Comparison of ENCODE assay signal across 27 cellular contexts in the genomic region with DNA sequence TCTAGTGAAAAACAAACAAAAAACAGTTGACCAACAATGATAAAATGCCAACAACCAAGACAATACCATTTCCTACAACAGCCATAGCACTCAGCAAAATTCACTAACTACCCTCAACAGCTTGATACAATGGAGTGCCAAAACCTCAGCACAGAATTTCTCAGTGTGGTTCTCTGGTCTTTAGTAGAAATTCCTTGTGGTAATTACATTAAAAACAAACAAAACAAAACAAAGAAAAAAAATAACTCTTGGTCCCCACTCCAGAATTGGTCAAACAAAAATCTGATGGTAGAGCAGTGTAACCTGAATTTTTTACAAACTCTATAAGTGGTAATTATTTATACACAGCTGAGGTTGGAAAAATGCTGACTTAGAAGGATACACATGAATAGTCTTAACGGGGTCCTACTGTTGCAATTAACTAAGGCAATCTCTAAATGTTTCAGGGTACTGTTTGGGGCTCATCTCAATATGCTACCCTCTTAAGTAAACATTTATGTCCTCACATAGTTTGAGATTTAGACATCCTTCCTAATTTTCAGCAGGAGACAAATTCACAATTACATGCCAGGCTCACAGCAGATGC. TPM values are rescaled to one million over a fixed set of nuclear protein-coding genes. Genes with fewer than 3 reads are reported as not detected.
DNase-seq lines count a peak whose midpoint lies in the region; ATAC-seq, FAIRE-seq and TF ChIP-seq lines count a peak whose summit lies in the region.
"Had no signal": no experiment of that assay in that cellular context is flagged by ENCODE, and none has a peak within 500 bp of the region (broad histone marks: within the 10 kb centered on the region; RNA-seq: fewer than 3 reads in every experiment).

No MANE protein-coding gene starts in this region.

- FAIRE-seq in urothelium cell line (lab: Jason Lieb, UNC): no peak
- FAIRE-seq: frontal cortex, GM12891, islet of Langerhans had no signal

- H3K27ac Mint-ChIP-seq in natural killer cell (peak overlapping the region in 1 of 2 donors; percentile 72), HFFc6 (peak overlapping the region; percentile 42; the same call in 1 of the 2 replicates)
- H3K27ac Mint-ChIP-seq in natural killer cell treated with Interleukin-12 subunit alpha and Interleukin-12 subunit beta and Interleukin-15 and Interleukin-18, amount 100 ng/mL, for 72 hours: peak overlapping the region in 1 of 2 donors; percentile 70

- intact Hi-C loops in natural killer cell (cut with micrococcal nuclease): no loop called here

- DNase-seq in natural killer cell (no peak), HFFc6 (no peak), cerebellum (ENCODE audit: low spot score) (peak; percentile 31), urothelium cell line (ENCODE audit: low spot score) (no peak), NCI-H774 (lab: John Stamatoyannopoulos, UW) (no peak)
- no peak for DNase-seq in natural killer cell treated with Interleukin-12 subunit alpha and Interleukin-12 subunit beta and Interleukin-15 and Interleukin-18, amount 100 ng/mL, for 72 hours (ENCODE audit: low spot score)
- DNase-seq: activated naive CD4-positive, alpha-beta T cell; activated T-cell treated with anti-CD3 and anti-CD28 coated beads for 4 hours; cerebellar nuclear complex; COR-L47; effector CD4-positive, alpha-beta T cell; hypothalamus; midbrain; NCI-H1105; NCI-H2029 treated with DMSO at 0.1 percent for 48 hours; NCI-H446 treated with DMSO at 0.1 percent for 48 hours; NK-92 treated with Interleukin-12 subunit alpha and Interleukin-12 subunit beta, amount 100 ng/mL, for 24 hours; stimulated activated CD4-positive, alpha-beta T cell treated with anti-CD3 and anti-CD28 coated beads, Interleukin-1b, Interleukin-23, amount 100 ng/mL, for 48 hours; testis had no signal

- H3K9me3 Mint-ChIP-seq in natural killer cell (no peaks in the 10 kb centered on the region), HFFc6 (no peaks in the 10 kb centered on the region)
- no peaks in the 10 kb centered on the region for H3K9me3 Mint-ChIP-seq in natural killer cell treated with Interleukin-12 subunit alpha and Interleukin-12 subunit beta and Interleukin-15 and Interleukin-18, amount 100 ng/mL, for 72 hours

- ATAC-seq in natural killer cell (peak in 1 of 3 donors; percentile 48), HG02973 (IDR thresholded peaks at IDR 0.05; ENCODE audit: unreplicated experiment) (no peak)
- no peak for ATAC-seq in natural killer cell treated with Interleukin-12 subunit alpha and Interleukin-12 subunit beta and Interleukin-15 and Interleukin-18, amount 100 ng/mL, for 72 hours
- ATAC-seq: HCT116 had no signal

- peaks cover 8% of the 10 kb centered on the region for H3K36me3 ChIP-seq in urinary bladder (ENCODE audit: insufficient read depth)
- H3K36me3 ChIP-seq: prostate gland had no signal

- no peaks in the 10 kb centered on the region for H3K27me3 Mint-ChIP-seq in natural killer cell (ENCODE audit: low read depth in 2 of 2)
- H3K27me3 Mint-ChIP-seq in natural killer cell treated with Interleukin-12 subunit alpha and Interleukin-12 subunit beta and Interleukin-15 and Interleukin-18, amount 100 ng/mL, for 72 hours: no peaks in the 10 kb centered on the region
- no peaks in the 10 kb centered on the region; the same call in 1 of the 2 replicates for H3K27me3 Mint-ChIP-seq in HFFc6 (ENCODE audit: insufficient read depth)

- peak overlapping the region; percentile 22 for H3K4me3 Mint-ChIP-seq in natural killer cell
- no peak overlapping the region for H3K4me3 Mint-ChIP-seq in natural killer cell treated with Interleukin-12 subunit alpha and Interleukin-12 subunit beta and Interleukin-15 and Interleukin-18, amount 100 ng/mL, for 72 hours
- H3K4me3 Mint-ChIP-seq in HFFc6: no peak overlapping the region

- no peak overlapping the region for H3K4me3 ChIP-seq in urinary bladder (ENCODE audit: low read depth, low read length)
- H3K4me3 ChIP-seq: prostate gland, skin epidermis, testis had no signal

- H3K27ac ChIP-seq in urinary bladder (ENCODE audit: low read depth): peak overlapping the region; percentile 18
- H3K27ac ChIP-seq: prostate gland, skin epidermis, testis had no signal

- no peaks in the 10 kb centered on the region for H3K4me1 ChIP-seq in urinary bladder (ENCODE audit: insufficient read depth)

- peaks cover 57 to 67% of the 10 kb centered on the region in 2 donors for H3K4me1 Mint-ChIP-seq in natural killer cell
- peaks cover 46 to 49% of the 10 kb centered on the region in 2 donors for H3K4me1 Mint-ChIP-seq in natural killer cell treated with Interleukin-12 subunit alpha and Interleukin-12 subunit beta and Interleukin-15 and Interleukin-18, amount 100 ng/mL, for 72 hours (ENCODE audit: low read depth in 2 of 2)
- peaks cover 66% of the 10 kb centered on the region for H3K4me1 Mint-ChIP-seq in HFFc6 (ENCODE audit: low read depth)

- WGBS in urinary bladder: 69% methylated on average over 1 of the region's 1 CpG

- no peaks in the 10 kb centered on the region for H3K36me3 Mint-ChIP-seq in natural killer cell
- no peaks in the 10 kb centered on the region for H3K36me3 Mint-ChIP-seq in natural killer cell treated with Interleukin-12 subunit alpha and Interleukin-12 subunit beta and Interleukin-15 and Interleukin-18, amount 100 ng/mL, for 72 hours
- peaks cover 33% of the 10 kb centered on the region for H3K36me3 Mint-ChIP-seq in HFFc6 (ENCODE audit: low read depth)

- TF ChIP-seq CTCF in natural killer cell (IDR thresholded peaks at IDR 0.05) (no peak), HFFc6 (IDR thresholded peaks at IDR 0.05) (no peak)

RNA-seq across cellular contexts. Expression of a gene that starts 13.8 kb away (rescaled TPM):
- total RNA-seq in natural killer cell (100 to 1,000 TPM; 183 to 209 (median 206) TPM), cerebellum (223 TPM), urinary bladder (343 TPM)
- 100 to 1,000 TPM; 173 to 237 TPM for total RNA-seq in natural killer cell treated with Interleukin-12 subunit alpha and Interleukin-12 subunit beta and Interleukin-15 and Interleukin-18, amount 100 ng/mL, for 72 hours
- 100 to 1,000 TPM; 266 to 336 (median 310) TPM for total RNA-seq in HFFc6 (2021; fragmentation: NEBNext Ultra II Directional; extraction: Animal tissue kit (Norgen Biotek cat#: 25700))
- polyA plus RNA-seq in urinary bladder: 144 TPM

RNA-seq across cellular contexts. Expression of a gene that starts 43.8 kb away (rescaled TPM):
- total RNA-seq in natural killer cell (1 to 10 TPM in 1 of 3 donors, under 1 TPM in 1, not detected in 1; 0.61 to 2.6 TPM), cerebellum (4.6 TPM), urinary bladder (5.6 TPM)
- total RNA-seq in natural killer cell treated with Interleukin-12 subunit alpha and Interleukin-12 subunit beta and Interleukin-15 and Interleukin-18, amount 100 ng/mL, for 72 hours: under 1 TPM in 1 of 2 donors, not detected in 1; 0.67 TPM
- total RNA-seq in HFFc6 (2021; fragmentation: NEBNext Ultra II Directional; extraction: Animal tissue kit (Norgen Biotek cat#: 25700)): under 1 TPM; 0.31 to 0.81 (median 0.38) TPM
- 14.2 TPM for polyA plus RNA-seq in urinary bladder
